Comparison of ENCODE assay signal across 27 cellular contexts in the genomic region with DNA sequence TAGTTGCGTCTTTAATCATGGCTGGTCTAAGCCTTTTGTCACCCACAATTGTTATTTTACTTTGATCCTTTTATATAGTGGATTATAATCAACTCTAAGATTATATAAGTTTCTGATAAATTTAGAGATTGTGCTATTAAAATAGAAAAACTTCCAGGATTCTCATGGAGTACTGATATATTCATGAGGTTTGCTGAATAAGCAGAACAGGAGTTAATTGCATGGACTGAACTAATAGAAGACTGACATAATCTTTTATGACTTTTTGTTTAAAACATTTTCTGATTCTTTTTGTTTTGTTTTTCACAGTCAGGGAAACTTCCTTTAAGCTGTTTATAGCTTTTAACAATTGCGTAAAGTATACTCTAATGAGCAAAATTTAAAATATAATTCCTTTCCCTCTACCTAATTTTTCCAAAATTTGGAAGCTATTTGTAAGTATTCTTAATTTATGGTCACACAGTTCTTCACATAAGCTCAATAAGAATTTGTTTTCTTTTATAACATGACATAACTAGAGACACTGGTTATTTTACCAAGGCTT.
DNase-seq lines count a peak whose midpoint lies in the region; ATAC-seq, FAIRE-seq and TF ChIP-seq lines count a peak whose summit lies in the region.
"Had no signal": no experiment of that assay in that cellular context is flagged by ENCODE, and none has a peak within 500 bp of the region (broad histone marks: within the 10 kb centered on the region; RNA-seq: fewer than 3 reads in every experiment).

No MANE protein-coding gene starts in this region.

- no peaks in the 10 kb centered on the region for H3K4me1 Mint-ChIP-seq in endodermal cell
- H3K4me1 Mint-ChIP-seq: CD4-positive, alpha-beta memory T cell had no signal

- H2BK15ac ChIP-seq in IMR-90 (ENCODE audit: low read depth, low read length), result no peak overlapping the region

- TF ChIP-seq RAD21 in HepG2 (CRISPR knock-in tag; IDR thresholded peaks at IDR 0.05), result no peak
- no peak for TF ChIP-seq RAD21 in IMR-90 (IDR thresholded peaks at IDR 0.05; ENCODE audit: low read length)

- BruUV-seq in HepG2 (replicated peaks; lab: Mats Ljungman, UMichigan), result no TSS peak
- no TSS peak for BruUV-seq in IMR-90 (replicated peaks; lab: Mats Ljungman, UMichigan)

- no peaks in the 10 kb centered on the region for H3K9me1 ChIP-seq in IMR-90 (ENCODE audit: insufficient read depth, low read length)

- dilution Hi-C loops in IMR-90 (cut with HindIII; ENCODE audit: low sequenced_read_pairs, unreplicated experiment), result no loop called here

- H3K4me1 ChIP-seq in HepG2 (ENCODE audit: insufficient read depth, low read length) (no peaks in the 10 kb centered on the region), right lobe of liver (no peaks in the 10 kb centered on the region), IMR-90 (ENCODE audit: control insufficient read depth, insufficient read depth, low read length) (no peaks in the 10 kb centered on the region), endodermal cell (ENCODE audit: control insufficient read depth, insufficient read depth, low read length) (no peaks in the 10 kb centered on the region)
- H3K4me1 ChIP-seq: BE2C, BLaER1 had no signal

- no peak overlapping the region for H4K91ac ChIP-seq in IMR-90 (ENCODE audit: insufficient read depth, low read depth, low read length)

- H3K79me1 ChIP-seq in IMR-90 (ENCODE audit: low read depth in 1 of 2, low read length in 2 of 2), result no peaks in the 10 kb centered on the region

- H4K5ac ChIP-seq in IMR-90 (ENCODE audit: low read depth, low read length), result no peak overlapping the region

- H3K27ac ChIP-seq in HepG2 (ENCODE audit: extremely low read length, insufficient read depth, low read length), result no peak overlapping the region
- no peak overlapping the region for H3K27ac ChIP-seq in right lobe of liver
- H3K27ac ChIP-seq in IMR-90 (ENCODE audit: insufficient read depth, low read length), result no peak overlapping the region
- no peak overlapping the region for H3K27ac ChIP-seq in endodermal cell (ENCODE audit: low read depth, low read length)
- H3K27ac ChIP-seq: 22Rv1, BLaER1 had no signal

- WGBS in HepG2 (ENCODE audit: low lambda C conversion rate), result 32% methylated on average over 2 of the region's 2 CpGs
- WGBS in right lobe of liver (ENCODE audit: insufficient coverage, low coverage, low lambda C conversion rate, missing lambda C conversion rate), result 80% methylated on average over 2 of the region's 2 CpGs
- no CpG with 5 or more reads among the region's 2 CpGs for WGBS in IMR-90 (ENCODE audit: extremely low coverage in 2 of 2, insufficient read length in 1 of 2), 2 experiments
- WGBS in endodermal cell (ENCODE audit: insufficient coverage in 1 of 2, insufficient read length in 1 of 2), 2 experiments, result 94% methylated on average over 2 of the region's 2 CpGs; no CpG with 5 or more reads in 1 of the 2 experiments

- H4K20me1 ChIP-seq in HepG2 (ENCODE audit: insufficient read depth, low read length), result no peaks in the 10 kb centered on the region
- H4K20me1 ChIP-seq in IMR-90 (ENCODE audit: insufficient read depth, low read length), result no peaks in the 10 kb centered on the region
- H4K20me1 ChIP-seq: BLaER1 had no signal

- no peak for TF ChIP-seq POLR2A in HepG2 (IDR thresholded peaks at IDR 0.05; ENCODE audit: insufficient read depth in 1 of 2, low read depth in 2 of 2, low read length in 2 of 2)
- TF ChIP-seq POLR2A in right lobe of liver (IDR thresholded peaks at IDR 0.05), result no peak
- TF ChIP-seq POLR2A in IMR-90 (IDR thresholded peaks at IDR 0.05; ENCODE audit: low read depth, low read length), result no peak

- H2BK120ac ChIP-seq in IMR-90 (ENCODE audit: low read depth, low read length), result no peak overlapping the region

- DNase-seq in HepG2 (ENCODE audit: low spot score) (no peak), right lobe of liver (no peak), IMR-90 (no peak), endodermal cell (no peak), HPDE6-E6E7 (ENCODE audit: extremely low spot score) (no peak), KG1 (lab: John Stamatoyannopoulos, UW) (no peak)
- DNase-seq: ACHN; BE2C; C1 segment of cervical spinal cord; CD4-positive, alpha-beta memory T cell; CD4-positive, CD25-positive, alpha-beta regulatory T cell; CD8-positive, alpha-beta memory T cell; COR-L47; DMS 273 treated with DMSO at 0.1 percent for 48 hours; DMS153; DMS53; DMS79; DND-41; EL; GDM1 had no signal

- CTCF ChIA-PET in HepG2 (lab: Yijun Ruan, JAX; ENCODE audit: low intra/inter-chr PET ratio, low total read pairs) (no interaction called here), IMR-90 (lab: Yijun Ruan, JAX) (interaction anchor here (0.6 to 1.4 kb wide), 2 partner anchors 11 to 15 kb away, joined by 3 read pairs; no protein-coding TSS in a partner anchor)

- H3K79me2 ChIP-seq in HepG2 (ENCODE audit: insufficient read depth, low read length), result no peaks in the 10 kb centered on the region

- H3K18ac ChIP-seq in IMR-90 (ENCODE audit: low read depth, low read length), result no peak overlapping the region

- no peak overlapping the region for H3K56ac ChIP-seq in IMR-90 (ENCODE audit: extremely low read depth, insufficient read depth, low read length)

- intact Hi-C loops in HepG2 (cut with micrococcal nuclease; ENCODE audit: unreplicated experiment) (no loop called here), right lobe of liver (cut with DNase I) (no loop called here), IMR-90 (cut with micrococcal nuclease) (no loop called here)

- no peak overlapping the region for H3K23ac ChIP-seq in IMR-90 (ENCODE audit: low read depth, low read length)

- H2AFZ ChIP-seq in HepG2 (ENCODE audit: low read length), result no peak overlapping the region
- H2AFZ ChIP-seq in IMR-90 (replicated peaks; ENCODE audit: low read length, poor library complexity), result no peak overlapping the region

- H2AK5ac ChIP-seq in IMR-90 (ENCODE audit: low read depth, low read length), result no peak overlapping the region

- H3K27me3 ChIP-seq in HepG2 (ENCODE audit: control insufficient read depth in 1 of 2, insufficient read depth in 2 of 2, low read length in 2 of 2) (no peaks in the 10 kb centered on the region; a peak in 1 of 5 replicates), right lobe of liver (no peaks in the 10 kb centered on the region), IMR-90 (ENCODE audit: control insufficient read depth, insufficient read depth, low read length) (peaks cover 2% of the 10 kb centered on the region; the same call in 1 of the 2 replicates), endodermal cell (ENCODE audit: control insufficient read depth, insufficient read depth, low read length, poor library complexity, severe bottlenecking) (no peaks in the 10 kb centered on the region)
- H3K27me3 ChIP-seq: BE2C, BLaER1 had no signal

- peaks cover 38% of the 10 kb centered on the region for H3K9me3 Mint-ChIP-seq in endodermal cell

- no peak overlapping the region for H3K4me3 Mint-ChIP-seq in endodermal cell
- H3K4me3 Mint-ChIP-seq: CD14-positive monocyte; CD4-positive, alpha-beta memory T cell; CD4-positive, CD25-positive, alpha-beta regulatory T cell; CD8-positive, alpha-beta memory T cell had no signal

- H3K4me2 ChIP-seq in HepG2 (ENCODE audit: low read depth, low read length), result no peak overlapping the region
- H3K4me2 ChIP-seq in IMR-90 (ENCODE audit: low read depth, low read length), result no peak overlapping the region
- H3K4me2 ChIP-seq: BLaER1 had no signal

- in situ Hi-C loops in HepG2 (cut with HindIII; ENCODE audit: extremely low pct_ligation_motif_present, low pct_unique_long_range_greater_than_20kb), result no loop called here
- in situ Hi-C loops in IMR-90 (cut with MboI; ENCODE audit: low sequenced_read_pairs), result no loop called here

- POLR2A ChIA-PET in HepG2 (lab: Yijun Ruan, JAX), result no interaction called here
- POLR2A ChIA-PET in IMR-90 (lab: Charles Lee; ENCODE audit: unreplicated experiment), result no interaction called here

- no peak overlapping the region for H2BK20ac ChIP-seq in IMR-90 (ENCODE audit: low read depth, low read length)

- H2BK5ac ChIP-seq in IMR-90 (ENCODE audit: low read depth, low read length, poor library complexity, severe bottlenecking), result no peak overlapping the region

- no peak overlapping the region for H3K4ac ChIP-seq in IMR-90 (ENCODE audit: low read depth, low read length)

- no peak for ATAC-seq in HepG2
- no peak for ATAC-seq in right lobe of liver
- no peak for ATAC-seq in IMR-90 (ENCODE audit: low read depth)
- ATAC-seq in GM18907 (IDR thresholded peaks at IDR 0.05; ENCODE audit: unreplicated experiment), result no peak
- ATAC-seq: GM12878 had no signal

- H3K4me3 ChIP-seq in HepG2 (replicated peaks in 1 of 3; ENCODE audit: insufficient read depth in 1 of 3, low read depth in 2 of 3, low read length in 3 of 3) (no peak overlapping the region), right lobe of liver (no peak overlapping the region), IMR-90 (ENCODE audit: insufficient read depth, low read depth, low read length) (no peak overlapping the region), endodermal cell (ENCODE audit: low read length) (peak overlapping the region; percentile 27)
- H3K4me3 ChIP-seq: BLaER1, GM12878 had no signal

- TF ChIP-seq CTCF in HepG2 (CRISPR knock-in tag; IDR thresholded peaks at IDR 0.05) (no peak), right lobe of liver (IDR thresholded peaks at IDR 0.05) (no peak), IMR-90 (conservative IDR thresholded peaks at IDR 0.05; ENCODE audit: low read depth, low read length) (no peak), endodermal cell (conservative IDR thresholded peaks at IDR 0.05) (no peak)

- no peak overlapping the region for H4K8ac ChIP-seq in IMR-90 (ENCODE audit: low read depth in 2 of 2, low read length in 2 of 2)

- no peak overlapping the region for H3K27ac Mint-ChIP-seq in endodermal cell
- H3K27ac Mint-ChIP-seq: CD14-positive monocyte; CD4-positive, alpha-beta memory T cell; CD8-positive, alpha-beta memory T cell had no signal

- no peaks in the 10 kb centered on the region for H3K36me3 ChIP-seq in HepG2 (replicated peaks in 1 of 2; ENCODE audit: control insufficient read depth in 1 of 2, insufficient read depth in 2 of 2, low read length in 2 of 2)
- no peaks in the 10 kb centered on the region for H3K36me3 ChIP-seq in right lobe of liver
- no peaks in the 10 kb centered on the region for H3K36me3 ChIP-seq in IMR-90 (ENCODE audit: control insufficient read depth, insufficient read depth, low read length)
- no peaks in the 10 kb centered on the region for H3K36me3 ChIP-seq in endodermal cell (ENCODE audit: control insufficient read depth, insufficient read depth, low read length)
- H3K36me3 ChIP-seq: BE2C, BLaER1 had no signal

- no peaks in the 10 kb centered on the region for H3K36me3 Mint-ChIP-seq in endodermal cell (ENCODE audit: low read depth)
- H3K36me3 Mint-ChIP-seq: CD14-positive monocyte; CD4-positive, alpha-beta memory T cell; CD4-positive, CD25-positive, alpha-beta regulatory T cell had no signal

- TF ChIP-seq EP300 in HepG2 (IDR thresholded peaks at IDR 0.05; ENCODE audit: low read depth in 2 of 2, low read length in 2 of 2), result no peak
- no peak for TF ChIP-seq EP300 in HepG2 (CRISPR knock-in tag; IDR thresholded peaks at IDR 0.05; ENCODE audit: borderline replicate concordance)

- H3K9ac ChIP-seq in HepG2 (ENCODE audit: insufficient read depth, low read depth, low read length) (no peak overlapping the region), IMR-90 (ENCODE audit: low read depth, low read length) (no peak overlapping the region), endodermal cell (ENCODE audit: extremely low read depth, low read length, poor library complexity, severe bottlenecking) (no peak overlapping the region)
- H3K9ac ChIP-seq: BLaER1 had no signal

- no peak overlapping the region for H3K14ac ChIP-seq in IMR-90 (replicated peaks; ENCODE audit: low read depth, low read length)

- H2AK9ac ChIP-seq in IMR-90 (replicated peaks; ENCODE audit: low read depth, low read length, poor library complexity), result no peak overlapping the region

- no peaks in the 10 kb centered on the region for H3K9me3 ChIP-seq in HepG2 (ENCODE audit: low read length)
- H3K9me3 ChIP-seq in right lobe of liver, result no peaks in the 10 kb centered on the region
- peaks cover 2% of the 10 kb centered on the region; the same call in 1 of the 2 replicates for H3K9me3 ChIP-seq in IMR-90 (ENCODE audit: control insufficient read depth, insufficient read depth, low read length)
- H3K9me3 ChIP-seq in endodermal cell (ENCODE audit: control insufficient read depth, low read length), result peaks cover 26% of the 10 kb centered on the region
- H3K9me3 ChIP-seq: BE2C had no signal

- no peak for FAIRE-seq in HepG2 (lab: Jason Lieb, UNC)
- FAIRE-seq: GM12878, GM12892, GM18507 had no signal

- H3K27me3 Mint-ChIP-seq in endodermal cell (ENCODE audit: insufficient read depth), result peaks cover 5% of the 10 kb centered on the region
- H3K27me3 Mint-ChIP-seq: CD4-positive, CD25-positive, alpha-beta regulatory T cell had no signal
